ENCODE assay signal across 1 cellular context in genomic region chr1:51878307-51878615, GRCh38.
TF ChIP-seq lines count a peak whose summit lies in the region.

No MANE protein-coding gene starts in this region.

TF ChIP-seq in HepG2, 621 proteins besides CTCF, POLR2A, EP300 and RAD21 (continued from another document):
- TF ChIP-seq, protein P1, sequence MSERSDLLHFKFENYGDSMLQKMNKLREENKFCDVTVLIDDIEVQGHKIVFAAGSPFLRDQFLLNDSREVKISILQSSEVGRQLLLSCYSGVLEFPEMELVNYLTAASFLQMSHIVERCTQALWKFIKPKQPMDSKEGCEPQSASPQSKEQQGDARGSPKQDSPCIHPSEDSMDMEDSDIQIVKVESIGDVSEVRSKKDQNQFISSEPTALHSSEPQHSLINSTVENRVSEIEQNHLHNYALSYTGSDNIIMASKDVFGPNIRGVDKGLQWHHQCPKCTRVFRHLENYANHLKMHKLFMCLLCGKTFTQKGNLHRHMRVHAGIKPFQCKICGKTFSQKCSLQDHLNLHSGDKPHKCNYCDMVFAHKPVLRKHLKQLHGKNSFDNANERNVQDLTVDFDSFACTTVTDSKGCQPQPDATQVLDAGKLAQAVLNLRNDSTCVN (CRISPR knock-in tag; IDR thresholded peaks at IDR 0.05; ENCODE audit: borderline replicate concordance): no peak
- TF ChIP-seq CHD4 (IDR thresholded peaks at IDR 0.05; ENCODE audit: borderline replicate concordance, low read length) (no peak), NCOR1 (IDR thresholded peaks at IDR 0.05; ENCODE audit: borderline replicate concordance, low read length) (no peak), BRD4 (CRISPR knock-in tag; IDR thresholded peaks at IDR 0.05) (no peak), NCOA2 (CRISPR knock-in tag; IDR thresholded peaks at IDR 0.05) (no peak), ZMYM4 (CRISPR knock-in tag; IDR thresholded peaks at IDR 0.05) (no peak), HDAC6 (IDR thresholded peaks at IDR 0.05; ENCODE audit: low read depth, low read length) (no peak), AGO2 (optimal IDR thresholded peaks at IDR 0.05; ENCODE audit: low read depth, low read length) (peak; percentile 30), ZMYM2 (CRISPR knock-in tag; IDR thresholded peaks at IDR 0.05) (no peak), ZZZ3 (CRISPR knock-in tag; IDR thresholded peaks at IDR 0.05; ENCODE audit: borderline replicate concordance) (no peak), CCDC6 (CRISPR knock-in tag; IDR thresholded peaks at IDR 0.05) (no peak; the same call in 1 of the 2 replicates), MED8 (CRISPR knock-in tag; IDR thresholded peaks at IDR 0.05; ENCODE audit: insufficient replicate concordance) (no peak), BCL6 (CRISPR knock-in tag; IDR thresholded peaks at IDR 0.05) (no peak), DNMT3B (CRISPR knock-in tag; conservative IDR thresholded peaks at IDR 0.05) (no peak), ZFY (CRISPR knock-in tag; IDR thresholded peaks at IDR 0.05) (no peak), HNF1B (CRISPR knock-in tag; IDR thresholded peaks at IDR 0.05) (no peak), HOXA9 (CRISPR knock-in tag; IDR thresholded peaks at IDR 0.05; ENCODE audit: borderline replicate concordance) (no peak), HNRNPL (IDR thresholded peaks at IDR 0.05; ENCODE audit: low read depth, low read length) (no peak)
TF ChIP-seq in HepG2: peak in this region for 44.
